In the genomic region with DNA sequence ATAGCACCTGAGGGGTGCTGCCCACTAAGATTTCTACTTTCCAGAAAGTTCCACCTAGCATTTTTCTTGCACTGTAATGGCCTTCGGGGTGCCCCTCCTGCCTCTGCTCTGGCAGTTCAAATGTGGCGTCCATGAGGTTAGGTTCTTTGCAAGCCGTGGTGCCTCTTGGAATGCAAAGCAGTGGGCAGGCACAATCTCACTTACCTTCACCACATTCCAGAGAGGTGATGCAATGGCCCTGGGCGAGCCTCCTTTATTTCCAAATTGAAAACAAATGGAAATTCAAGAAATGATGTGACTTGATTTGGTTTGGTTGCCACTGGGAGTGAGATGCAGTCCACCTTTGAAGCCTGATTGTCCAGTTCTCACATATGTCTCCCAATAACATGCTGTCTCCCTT, we compare ENCODE assay signal across 22 cellular contexts. TPM values are rescaled to one million over a fixed set of nuclear protein-coding genes. Genes with fewer than 3 reads are reported as not detected.
DNase-seq lines count a peak whose midpoint lies in the region; ATAC-seq and TF ChIP-seq lines count a peak whose summit lies in the region.
"Had no signal": no experiment of that assay in that cellular context is flagged by ENCODE, and none has a peak within 500 bp of the region (broad histone marks: within the 10 kb centered on the region; RNA-seq: fewer than 3 reads in every experiment).

No MANE protein-coding gene starts in this region.

- H2AFZ ChIP-seq in PC-3 (ENCODE audit: low read length) = no peak overlapping the region

- CTCF ChIA-PET in PC-3 (lab: Charles Lee) = no interaction called here

- peak; percentile 78 for DNase-seq in ELF-1 (ENCODE audit: low read depth, low spot score)
- peak; percentile 18 for DNase-seq in PC-3
- DNase-seq in glomerular visceral epithelial cell (ENCODE audit: extremely low spot score) = peak; percentile 43
- peak; percentile 56 for DNase-seq in lung (ENCODE audit: low spot score)
- no peak for DNase-seq in NCI-H345 treated with DMSO at 0.1 percent for 48 hours (lab: John Stamatoyannopoulos, UW; ENCODE audit: unreplicated experiment)
- no peak for DNase-seq in NCI-H187 treated with DMSO at 0.1 percent for 48 hours (lab: John Stamatoyannopoulos, UW)
- DNase-seq: activated CD4-positive, alpha-beta T cell treated with anti-CD3 and anti-CD28 coated beads, Interleukin-2, amount 10 ng/mL, durations not matched to agents 24 days and 14 days; activated CD8-positive, alpha-beta memory T cell treated with anti-CD3 and anti-CD28 coated beads, Interleukin-2, amount 10 ng/mL, durations not matched to agents 7 days and 5 days; effector CD8-positive, alpha-beta T cell; glutamatergic neuron; immature natural killer cell; naive thymus-derived CD8-positive, alpha-beta T cell; NCI-H1436; NCI-H2171 treated with DMSO at 0.1 percent for 48 hours; pancreas; right lobe of liver; stimulated activated CD4-positive, alpha-beta T cell treated with anti-CD3 and anti-CD28 coated beads, Interleukin-15, amount 100 ng/mL, for 24 hours had no signal

- H3K9me2 ChIP-seq in PC-3 (replicated peaks; ENCODE audit: low read length) = no peaks in the 10 kb centered on the region

- H4K20me1 ChIP-seq in PC-3 (ENCODE audit: low read length) = no peaks in the 10 kb centered on the region

- BruUV-seq in PC-3 (replicated peaks; lab: Mats Ljungman, UMichigan) = no TSS peak

- peaks cover 42% of the 10 kb centered on the region for H3K27me3 ChIP-seq in PC-3 (ENCODE audit: low read length)
- no peaks in the 10 kb centered on the region for H3K27me3 ChIP-seq in lung (ENCODE audit: control insufficient read depth, insufficient read depth)
- H3K27me3 ChIP-seq: pancreas, right lobe of liver, vagina had no signal

- ATAC-seq in PC-3 (no peak), lung (ENCODE audit: insufficient read depth, low FRiP score) (no peak), GM19452 (IDR thresholded peaks at IDR 0.05; ENCODE audit: unreplicated experiment) (no peak), GM21717 (IDR thresholded peaks at IDR 0.05; ENCODE audit: unreplicated experiment) (no peak)
- ATAC-seq: activated CD8-positive, alpha-beta memory T cell treated with anti-CD3 and anti-CD28 coated beads, Interleukin-2, amount 10 ng/mL, durations not matched to agents 7 days and 5 days; GM12878; naive thymus-derived CD8-positive, alpha-beta T cell; right lobe of liver had no signal

- WGBS in lung, 2 donors = 40 to 59% methylated on average over 4 of the region's 4 CpGs

- POLR2A ChIA-PET in PC-3 (lab: Charles Lee; ENCODE audit: unreplicated experiment) = no interaction called here

- H3K4me3 ChIP-seq in PC-3 (ENCODE audit: low read length) (no peak overlapping the region), lung (no peak overlapping the region)
- H3K4me3 ChIP-seq: GM12878, pancreas, right lobe of liver, vagina had no signal

- no peaks in the 10 kb centered on the region for H3F3A ChIP-seq in PC-3 (ENCODE audit: low read length, unreplicated experiment)

- H3K36me3 ChIP-seq in PC-3 (ENCODE audit: low read depth, low read length) (no peaks in the 10 kb centered on the region), lung (ENCODE audit: control insufficient read depth in 2 of 2, insufficient read depth in 2 of 2, low read length in 2 of 2) (no peaks in the 10 kb centered on the region)
- H3K36me3 ChIP-seq: pancreas, right lobe of liver, vagina had no signal

- TF ChIP-seq CTCF in PC-3 (conservative IDR thresholded peaks at IDR 0.05; ENCODE audit: low read depth, low read length) = no peak
- no peak for TF ChIP-seq CTCF in lung (IDR thresholded peaks at IDR 0.05; ENCODE audit: control extremely low read depth, extremely low read depth)

- H3K4me2 ChIP-seq in PC-3 (ENCODE audit: low read length) = no peak overlapping the region

- no peaks in the 10 kb centered on the region for H3K79me2 ChIP-seq in PC-3 (ENCODE audit: low read length)

- intact Hi-C loops in PC-3 (cut with micrococcal nuclease) = no loop called here

- H3K4me1 ChIP-seq in PC-3 (ENCODE audit: insufficient read depth, low read length) = no peaks in the 10 kb centered on the region
- H3K4me1 ChIP-seq in lung (ENCODE audit: control insufficient read depth in 2 of 2, insufficient read depth in 2 of 2, low read length in 2 of 2) = no peaks in the 10 kb centered on the region
- H3K4me1 ChIP-seq: pancreas, right lobe of liver, vagina had no signal

- no peak overlapping the region for H3K9ac ChIP-seq in PC-3 (ENCODE audit: low read length)

- H3K27ac ChIP-seq in PC-3 (ENCODE audit: low read length) (no peak overlapping the region), lung (ENCODE audit: low read depth in 1 of 2, low read length in 1 of 2) (peak overlapping the region in 1 of 2 donors; percentile 10)
- H3K27ac ChIP-seq: C4-2B, pancreas, right lobe of liver, vagina had no signal

- H3K9me3 ChIP-seq in PC-3 (ENCODE audit: low read length) (no peaks in the 10 kb centered on the region), lung (ENCODE audit: control insufficient read depth in 2 of 2, insufficient read depth in 1 of 2, low read length in 1 of 2) (no peaks in the 10 kb centered on the region)
- H3K9me3 ChIP-seq: pancreas, right lobe of liver, vagina had no signal

RNA-seq across cellular contexts. Expression of a gene that starts 46.9 kb away (rescaled TPM):
- not detected in 2 replicates for total RNA-seq in PC-3 (2014; rRNA removed)
- total RNA-seq in lung = 1 to 10 TPM; 1.3 to 1.4 TPM
- polyA plus RNA-seq in lung = 1 to 10 TPM in 1 of 2 donors, under 1 TPM in 1; 0.05 to 1.7 TPM
- total RNA-seq: right lobe of liver had no signal

Comparison
In these comparisons a context has a peak if more than half of its experiments do, and no peak if none do; other contexts are left out.
1. DNase-seq: peak in ELF-1 (single experiment), PC-3 (single experiment), glomerular visceral epithelial cell (single experiment) and lung (single experiment); none in NCI-H345 treated with DMSO at 0.1 percent for 48 hours (single experiment) and NCI-H187 treated with DMSO at 0.1 percent for 48 hours (single experiment).